ENCODE assay signal across 8 cellular contexts in the genomic region with DNA sequence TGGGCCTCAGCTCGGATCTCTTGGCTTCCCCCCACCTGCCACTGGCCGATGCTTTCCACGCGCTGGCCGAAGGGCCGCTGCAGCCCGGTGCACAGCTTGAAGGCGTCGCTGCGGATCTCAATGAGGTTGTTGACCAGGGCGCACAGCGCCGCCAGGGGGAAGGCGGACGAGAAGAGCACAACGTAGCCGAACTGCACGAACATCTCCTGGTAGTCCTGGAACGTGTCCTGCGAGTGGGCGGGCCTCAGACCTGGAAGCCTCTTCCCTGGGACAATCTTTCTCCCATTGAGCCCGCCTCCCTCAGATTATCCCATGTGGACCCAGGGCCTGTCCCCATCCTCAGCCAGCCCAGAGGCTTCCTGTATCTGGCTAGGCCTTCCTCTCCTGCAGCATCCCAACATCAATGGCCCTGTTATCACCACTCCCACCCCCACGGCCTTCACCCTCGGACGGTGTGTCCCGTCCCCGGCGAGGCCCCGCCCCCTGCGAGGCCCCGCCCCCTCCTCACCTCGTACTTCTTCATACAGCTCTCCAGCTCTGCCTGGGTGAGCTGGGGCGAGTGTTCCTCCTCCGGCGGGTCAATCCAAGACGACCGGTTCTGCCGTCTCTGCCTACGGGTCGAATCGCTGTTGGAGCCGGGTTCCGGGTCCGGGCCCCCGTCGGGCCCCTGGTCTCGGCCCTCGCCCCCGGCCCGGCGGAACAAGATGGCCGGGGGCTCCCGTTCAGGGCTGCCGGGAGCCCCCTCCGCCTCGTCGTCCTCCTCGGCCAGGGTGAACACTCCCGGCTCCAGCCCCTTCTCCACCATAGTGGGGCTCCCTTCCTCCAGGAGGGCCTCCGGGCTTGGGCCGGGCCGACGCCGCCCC. TPM values are rescaled to one million over a fixed set of nuclear protein-coding genes. Genes with fewer than 3 reads are reported as not detected.
DNase-seq lines count a peak whose midpoint lies in the region; ATAC-seq, FAIRE-seq and TF ChIP-seq lines count a peak whose summit lies in the region.

No MANE protein-coding gene starts in this region.

- H3K27me3 ChIP-seq in mammary epithelial cell (ENCODE audit: insufficient read depth, low read length): no peaks in the 10 kb centered on the region
- H3K27me3 ChIP-seq in HepG2 (ENCODE audit: control insufficient read depth in 1 of 2, insufficient read depth in 2 of 2, low read length in 2 of 2): no peaks in the 10 kb centered on the region
- peaks cover 0 to 16% of the 10 kb centered on the region in 2 donors for H3K27me3 ChIP-seq in stomach smooth muscle (ENCODE audit: control insufficient read depth in 1 of 2, insufficient read depth in 2 of 2, low read length in 2 of 2)

- BruUV-seq in mammary epithelial cell (replicated peaks; lab: Mats Ljungman, UMichigan): no TSS peak
- no TSS peak for BruUV-seq in HepG2 (replicated peaks; lab: Mats Ljungman, UMichigan)

- no peak for TF ChIP-seq POLR2A in HepG2 (IDR thresholded peaks at IDR 0.05; ENCODE audit: insufficient read depth in 1 of 2, low read depth in 2 of 2, low read length in 2 of 2)

- intact Hi-C loops in mammary epithelial cell (cut with micrococcal nuclease): loop anchor here (2.0 kb wide), 1 partner anchor 35 kb away; no protein-coding TSS in a partner anchor
- intact Hi-C loops in HepG2 (cut with micrococcal nuclease; ENCODE audit: unreplicated experiment): no loop called here

- H3K4me2 ChIP-seq in mammary epithelial cell (ENCODE audit: insufficient read depth, low read depth, low read length) (peak overlapping the region; percentile 87), HepG2 (ENCODE audit: low read depth, low read length) (no peak overlapping the region)

- H3K9me3 ChIP-seq in mammary epithelial cell (replicated peaks; ENCODE audit: insufficient read depth, low read length) (no peaks in the 10 kb centered on the region), HepG2 (ENCODE audit: low read length) (no peaks in the 10 kb centered on the region), stomach smooth muscle (ENCODE audit: control insufficient read depth in 2 of 2, low read length in 2 of 2) (no peaks in the 10 kb centered on the region)

- WGBS in mammary epithelial cell (ENCODE audit: low coverage, missing lambda C conversion rate): 8% methylated on average over 17 of the region's 64 CpGs
- WGBS in HepG2 (ENCODE audit: low lambda C conversion rate): 80% methylated on average over 48 of the region's 64 CpGs

- CTCF ChIA-PET in mammary epithelial cell (lab: Charles Lee; ENCODE audit: low non-redundant PET) (interaction anchor here (0.6 kb wide), 1 partner anchor 21 kb away, joined by 13 read pairs; no protein-coding TSS in a partner anchor), HepG2 (lab: Yijun Ruan, JAX; ENCODE audit: low intra/inter-chr PET ratio, low total read pairs) (no interaction called here)

- no peaks in the 10 kb centered on the region for H3K36me3 ChIP-seq in mammary epithelial cell (ENCODE audit: insufficient read depth, low read length)
- no peaks in the 10 kb centered on the region for H3K36me3 ChIP-seq in HepG2 (replicated peaks in 1 of 2; ENCODE audit: control insufficient read depth in 1 of 2, insufficient read depth in 2 of 2, low read length in 2 of 2)
- H3K36me3 ChIP-seq in stomach smooth muscle (ENCODE audit: control insufficient read depth in 2 of 2, insufficient read depth in 2 of 2, low read length in 2 of 2): peaks cover 0 to 2% of the 10 kb centered on the region in 2 donors

- H2AFZ ChIP-seq in mammary epithelial cell (ENCODE audit: low read depth, low read length) (peak overlapping the region; percentile 84), HepG2 (ENCODE audit: low read length) (no peak overlapping the region)

- FAIRE-seq in HepG2 (lab: Jason Lieb, UNC): no peak

- no peak for DNase-seq in GM12864 (ENCODE audit: low read depth)
- DNase-seq in T-helper 2 cell: peak; percentile 36 to 64 (median 43)
- DNase-seq in mammary epithelial cell: peak; percentile 73
- DNase-seq in HepG2 (ENCODE audit: low spot score): peak; percentile 13
- no peak for DNase-seq in NCI-H446 (lab: John Stamatoyannopoulos, UW)
- DNase-seq in COR-L47 (lab: John Stamatoyannopoulos, UW): no peak

- POLR2A ChIA-PET in HepG2 (lab: Yijun Ruan, JAX): interaction anchor here (0.9 kb wide), 1 partner anchor 19 kb away, joined by 3 read pairs; a partner anchor contains a TSS

- TF ChIP-seq CTCF in GM12864 (IDR thresholded peaks at IDR 0.05; ENCODE audit: low read depth, low read length, missing control alignments) (no peak), mammary epithelial cell (conservative IDR thresholded peaks at IDR 0.05 in 1 of 2, IDR thresholded peaks at IDR 0.05 in 1 of 2; ENCODE audit: extremely low read depth in 1 of 2, insufficient read depth in 1 of 2, low read depth in 1 of 2, low read length in 2 of 2) (peak; percentile 65 to 86), HepG2 (CRISPR knock-in tag; IDR thresholded peaks at IDR 0.05) (no peak)

- H4K20me1 ChIP-seq in mammary epithelial cell (ENCODE audit: insufficient read depth, low read length) (no peaks in the 10 kb centered on the region), HepG2 (ENCODE audit: insufficient read depth, low read length) (no peaks in the 10 kb centered on the region)

- no peak for TF ChIP-seq EP300 in HepG2 (IDR thresholded peaks at IDR 0.05; ENCODE audit: low read depth in 2 of 2, low read length in 2 of 2)
- TF ChIP-seq EP300 in HepG2 (CRISPR knock-in tag; IDR thresholded peaks at IDR 0.05; ENCODE audit: borderline replicate concordance): no peak

- dilution Hi-C loops in mammary epithelial cell (cut with HindIII; ENCODE audit: low sequenced_read_pairs): loop anchor here (25.0 kb wide), 1 partner anchor 109 kb away; a partner anchor contains a TSS

- peaks cover 48% of the 10 kb centered on the region for H3K4me1 ChIP-seq in mammary epithelial cell (ENCODE audit: insufficient read depth, low read length)
- peaks cover 16% of the 10 kb centered on the region for H3K4me1 ChIP-seq in HepG2 (ENCODE audit: insufficient read depth, low read length)
- peaks cover 25% of the 10 kb centered on the region for H3K4me1 ChIP-seq in stomach smooth muscle (ENCODE audit: control insufficient read depth, insufficient read depth, low read length)

- H3K4me3 ChIP-seq in GM12864 (ENCODE audit: low read depth, low read length) (peak overlapping the region; percentile 11), mammary epithelial cell (replicated peaks in 1 of 3; ENCODE audit: insufficient read depth in 1 of 3, low read depth in 2 of 3, low read length in 3 of 3) (peak overlapping the region; percentile 43 to 51 (median 45)), HepG2 (replicated peaks in 1 of 3; ENCODE audit: insufficient read depth in 1 of 3, low read depth in 2 of 3, low read length in 3 of 3) (no peak overlapping the region), stomach smooth muscle (ENCODE audit: low read length in 2 of 2) (peak overlapping the region in 1 of 2 donors; percentile 67)

- TF ChIP-seq RAD21 in HepG2 (CRISPR knock-in tag; IDR thresholded peaks at IDR 0.05): no peak

- H3K27ac ChIP-seq in mammary epithelial cell (ENCODE audit: insufficient read depth, low read depth, low read length) (peak overlapping the region; percentile 19), HepG2 (ENCODE audit: extremely low read length, insufficient read depth, low read length) (no peak overlapping the region), stomach smooth muscle (ENCODE audit: low read length) (no peak overlapping the region)

- ATAC-seq in HepG2: peak; percentile 7; the same call in 2 of the 3 replicates
- ATAC-seq in GM21619 (IDR thresholded peaks at IDR 0.05; ENCODE audit: unreplicated experiment): no peak

- in situ Hi-C loops in mammary epithelial cell (cut with MboI; ENCODE audit: low sequenced_read_pairs in 2 of 2): no loop called here
- in situ Hi-C loops in HepG2 (cut with HindIII; ENCODE audit: extremely low pct_ligation_motif_present, low pct_unique_long_range_greater_than_20kb): no loop called here

- H3K79me2 ChIP-seq in mammary epithelial cell (ENCODE audit: insufficient read depth, low read length) (no peaks in the 10 kb centered on the region), HepG2 (ENCODE audit: insufficient read depth, low read length) (no peaks in the 10 kb centered on the region)

- H3K9ac ChIP-seq in mammary epithelial cell (ENCODE audit: insufficient read depth, low read length) (no peak overlapping the region), HepG2 (ENCODE audit: insufficient read depth, low read depth, low read length) (no peak overlapping the region), stomach smooth muscle (ENCODE audit: low read length in 2 of 2) (peak overlapping the region; percentile 5 to 41)

RNA-seq across cellular contexts. Expression of a gene that starts 6.8 kb away (rescaled TPM):
- total RNA-seq in mammary epithelial cell (10 to 100 TPM in 1 of 2 donors, 1 to 10 TPM in 1; 3.5 to 10.8 TPM), HepG2 (2016; rRNA removed; fragmentation: Illumina TruSeq; extraction: Trizol) (0.79 and 1.8 TPM in 2 replicates)
- polyA plus RNA-seq in mammary epithelial cell (1.3 TPM), HepG2 (2011; rRNA removed) (3.5 and 5.1 TPM in 2 replicates)
- polyA minus RNA-seq in mammary epithelial cell: 5.0 TPM
- 0.26 and 0.51 TPM in 2 replicates for total RNA-seq in HepG2 (2016; cell fraction: cytosol; rRNA removed; fragmentation: Illumina TruSeq; extraction: Trizol; ENCODE audit: low read depth)
- 0.62 and 2.2 TPM in 2 replicates for total RNA-seq in HepG2 (2016; cell fraction: insoluble cytoplasmic fraction; rRNA removed; fragmentation: Illumina TruSeq; extraction: Trizol)
- total RNA-seq in HepG2 (2016; cell fraction: membrane; rRNA removed; fragmentation: Illumina TruSeq; extraction: Trizol): 0.69 and 0.87 TPM in 2 replicates
- 3.0 and 3.6 TPM in 2 replicates for total RNA-seq in HepG2 (2016; cell fraction: nucleus; rRNA removed; fragmentation: Illumina TruSeq; extraction: Trizol)
- 1.8 and 2.2 TPM in 2 replicates for polyA plus RNA-seq in HepG2 (2011; cell fraction: cytosol; rRNA removed)
- 27.1 and 30.5 TPM in 2 replicates for polyA plus RNA-seq in HepG2 (2011; cell fraction: nucleus; rRNA removed)
- 3.2 and 4.5 TPM in 2 replicates for polyA plus RNA-seq in HepG2 (2012)
- 0.24 and 0.28 TPM in 2 replicates for polyA plus RNA-seq in HepG2 (2016; cell fraction: cytosol; fragmentation: Illumina TruSeq; extraction: Trizol; ENCODE audit: low read depth)
- 0.87 and 1.1 TPM in 2 replicates for polyA plus RNA-seq in HepG2 (2016; cell fraction: insoluble cytoplasmic fraction; fragmentation: Illumina TruSeq; extraction: Trizol; ENCODE audit: low read depth)
- polyA plus RNA-seq in HepG2 (2016; cell fraction: membrane; fragmentation: Illumina TruSeq; extraction: Trizol; ENCODE audit: low read depth): 0.37 and 0.50 TPM in 2 replicates
- polyA plus RNA-seq in HepG2 (2016; cell fraction: nucleus; fragmentation: Illumina TruSeq; extraction: Trizol; ENCODE audit: insufficient read depth, low read depth): 12.4 and 14.0 TPM in 2 replicates
- 7.6 and 10.4 TPM in 2 replicates for polyA minus RNA-seq in HepG2 (2011; rRNA and poly(A)+ RNA removed; ENCODE audit: low replicate concordance)
- polyA minus RNA-seq in HepG2 (2011; cell fraction: cytosol; rRNA and poly(A)+ RNA removed): 3.0 TPM in 2 replicates
- 9.2 and 9.3 TPM in 2 replicates for polyA minus RNA-seq in HepG2 (2011; cell fraction: nucleus; rRNA and poly(A)+ RNA removed)

RNA-seq across cellular contexts. Expression of a gene that starts 9.5 kb away (rescaled TPM):
- total RNA-seq in mammary epithelial cell: 10 to 100 TPM; 17.5 to 35.3 TPM
- polyA plus RNA-seq in mammary epithelial cell: 12.5 TPM
- 12.3 TPM for polyA minus RNA-seq in mammary epithelial cell
- 21.9 and 30.0 TPM in 2 replicates for total RNA-seq in HepG2 (2016; rRNA removed; fragmentation: Illumina TruSeq; extraction: Trizol)
- 7.6 and 7.7 TPM in 2 replicates for total RNA-seq in HepG2 (2016; cell fraction: cytosol; rRNA removed; fragmentation: Illumina TruSeq; extraction: Trizol; ENCODE audit: low read depth)
- 20.5 and 30.8 TPM in 2 replicates for total RNA-seq in HepG2 (2016; cell fraction: insoluble cytoplasmic fraction; rRNA removed; fragmentation: Illumina TruSeq; extraction: Trizol)
- 10.2 and 11.9 TPM in 2 replicates for total RNA-seq in HepG2 (2016; cell fraction: membrane; rRNA removed; fragmentation: Illumina TruSeq; extraction: Trizol)
- 21.2 and 29.1 TPM in 2 replicates for total RNA-seq in HepG2 (2016; cell fraction: nucleus; rRNA removed; fragmentation: Illumina TruSeq; extraction: Trizol)
- polyA plus RNA-seq in HepG2 (2011; rRNA removed): 17.5 and 19.4 TPM in 2 replicates
- 12.8 and 16.0 TPM in 2 replicates for polyA plus RNA-seq in HepG2 (2011; cell fraction: cytosol; rRNA removed)
- polyA plus RNA-seq in HepG2 (2011; cell fraction: nucleus; rRNA removed): 70.0 and 87.3 TPM in 2 replicates
- polyA plus RNA-seq in HepG2 (2012): 18.4 and 23.1 TPM in 2 replicates
- polyA plus RNA-seq in HepG2 (2016; cell fraction: cytosol; fragmentation: Illumina TruSeq; extraction: Trizol; ENCODE audit: low read depth): 2.2 and 2.4 TPM in 2 replicates
- 28.4 and 29.4 TPM in 2 replicates for polyA plus RNA-seq in HepG2 (2016; cell fraction: insoluble cytoplasmic fraction; fragmentation: Illumina TruSeq; extraction: Trizol; ENCODE audit: low read depth)
- polyA plus RNA-seq in HepG2 (2016; cell fraction: membrane; fragmentation: Illumina TruSeq; extraction: Trizol; ENCODE audit: low read depth): 6.0 and 6.4 TPM in 2 replicates
- polyA plus RNA-seq in HepG2 (2016; cell fraction: nucleus; fragmentation: Illumina TruSeq; extraction: Trizol; ENCODE audit: insufficient read depth, low read depth): 98.3 and 114 TPM in 2 replicates
- polyA minus RNA-seq in HepG2 (2011; rRNA and poly(A)+ RNA removed; ENCODE audit: low replicate concordance): 24.6 and 34.1 TPM in 2 replicates
- 13.8 and 14.8 TPM in 2 replicates for polyA minus RNA-seq in HepG2 (2011; cell fraction: cytosol; rRNA and poly(A)+ RNA removed)
- polyA minus RNA-seq in HepG2 (2011; cell fraction: nucleus; rRNA and poly(A)+ RNA removed): 29.1 and 29.5 TPM in 2 replicates

RNA-seq across cellular contexts. Expression of a gene that starts 18.5 kb away (rescaled TPM):
- total RNA-seq in mammary epithelial cell: 10 to 100 TPM; 35.8 to 83.1 TPM
- polyA plus RNA-seq in mammary epithelial cell: 72.6 TPM
- 26.9 TPM for polyA minus RNA-seq in mammary epithelial cell
- total RNA-seq in HepG2 (2016; rRNA removed; fragmentation: Illumina TruSeq; extraction: Trizol): 17.5 and 24.5 TPM in 2 replicates
- total RNA-seq in HepG2 (2016; cell fraction: cytosol; rRNA removed; fragmentation: Illumina TruSeq; extraction: Trizol; ENCODE audit: low read depth): 25.4 and 29.1 TPM in 2 replicates
- 15.9 and 21.5 TPM in 2 replicates for total RNA-seq in HepG2 (2016; cell fraction: insoluble cytoplasmic fraction; rRNA removed; fragmentation: Illumina TruSeq; extraction: Trizol)
- 26.5 and 27.3 TPM in 2 replicates for total RNA-seq in HepG2 (2016; cell fraction: membrane; rRNA removed; fragmentation: Illumina TruSeq; extraction: Trizol)
- total RNA-seq in HepG2 (2016; cell fraction: nucleus; rRNA removed; fragmentation: Illumina TruSeq; extraction: Trizol): 12.8 and 19.3 TPM in 2 replicates
- polyA plus RNA-seq in HepG2 (2011; rRNA removed): 26.0 and 26.6 TPM in 2 replicates
- polyA plus RNA-seq in HepG2 (2011; cell fraction: cytosol; rRNA removed): 26.2 and 28.7 TPM in 2 replicates
- 28.5 and 30.3 TPM in 2 replicates for polyA plus RNA-seq in HepG2 (2011; cell fraction: nucleus; rRNA removed)
- polyA plus RNA-seq in HepG2 (2012): 23.7 and 24.8 TPM in 2 replicates
- polyA plus RNA-seq in HepG2 (2016; cell fraction: cytosol; fragmentation: Illumina TruSeq; extraction: Trizol; ENCODE audit: low read depth): 60.1 and 61.7 TPM in 2 replicates
- polyA plus RNA-seq in HepG2 (2016; cell fraction: insoluble cytoplasmic fraction; fragmentation: Illumina TruSeq; extraction: Trizol; ENCODE audit: low read depth): 37.0 and 42.5 TPM in 2 replicates
- polyA plus RNA-seq in HepG2 (2016; cell fraction: membrane; fragmentation: Illumina TruSeq; extraction: Trizol; ENCODE audit: low read depth): 48.4 and 51.3 TPM in 2 replicates
- polyA plus RNA-seq in HepG2 (2016; cell fraction: nucleus; fragmentation: Illumina TruSeq; extraction: Trizol; ENCODE audit: insufficient read depth, low read depth): 41.0 and 47.5 TPM in 2 replicates
- polyA minus RNA-seq in HepG2 (2011; rRNA and poly(A)+ RNA removed; ENCODE audit: low replicate concordance): 10.1 and 17.7 TPM in 2 replicates
- 6.3 and 6.9 TPM in 2 replicates for polyA minus RNA-seq in HepG2 (2011; cell fraction: cytosol; rRNA and poly(A)+ RNA removed)
- polyA minus RNA-seq in HepG2 (2011; cell fraction: nucleus; rRNA and poly(A)+ RNA removed): 7.2 and 10.8 TPM in 2 replicates

RNA-seq across cellular contexts. Expression of a gene that starts 22.2 kb away (rescaled TPM):
- 10 to 100 TPM; 36.7 to 76.3 TPM for total RNA-seq in mammary epithelial cell
- polyA plus RNA-seq in mammary epithelial cell: 43.1 TPM
- 7.2 TPM for polyA minus RNA-seq in mammary epithelial cell
- total RNA-seq in HepG2 (2016; rRNA removed; fragmentation: Illumina TruSeq; extraction: Trizol): 77.3 and 93.6 TPM in 2 replicates
- 45.1 and 52.9 TPM in 2 replicates for total RNA-seq in HepG2 (2016; cell fraction: cytosol; rRNA removed; fragmentation: Illumina TruSeq; extraction: Trizol; ENCODE audit: low read depth)
- 85.6 and 107 TPM in 2 replicates for total RNA-seq in HepG2 (2016; cell fraction: insoluble cytoplasmic fraction; rRNA removed; fragmentation: Illumina TruSeq; extraction: Trizol)
- 66.3 and 68.2 TPM in 2 replicates for total RNA-seq in HepG2 (2016; cell fraction: membrane; rRNA removed; fragmentation: Illumina TruSeq; extraction: Trizol)
- total RNA-seq in HepG2 (2016; cell fraction: nucleus; rRNA removed; fragmentation: Illumina TruSeq; extraction: Trizol): 30.0 and 33.9 TPM in 2 replicates
- polyA plus RNA-seq in HepG2 (2011; rRNA removed): 67.7 and 74.0 TPM in 2 replicates
- polyA plus RNA-seq in HepG2 (2011; cell fraction: cytosol; rRNA removed): 58.9 and 74.9 TPM in 2 replicates
- 20.3 and 25.7 TPM in 2 replicates for polyA plus RNA-seq in HepG2 (2011; cell fraction: nucleus; rRNA removed)
- 44.9 and 52.3 TPM in 2 replicates for polyA plus RNA-seq in HepG2 (2012)
- 56.0 and 60.4 TPM in 2 replicates for polyA plus RNA-seq in HepG2 (2016; cell fraction: cytosol; fragmentation: Illumina TruSeq; extraction: Trizol; ENCODE audit: low read depth)
- polyA plus RNA-seq in HepG2 (2016; cell fraction: insoluble cytoplasmic fraction; fragmentation: Illumina TruSeq; extraction: Trizol; ENCODE audit: low read depth): 143 and 167 TPM in 2 replicates
- polyA plus RNA-seq in HepG2 (2016; cell fraction: membrane; fragmentation: Illumina TruSeq; extraction: Trizol; ENCODE audit: low read depth): 87.6 and 88.1 TPM in 2 replicates
- 83.1 and 91.2 TPM in 2 replicates for polyA plus RNA-seq in HepG2 (2016; cell fraction: nucleus; fragmentation: Illumina TruSeq; extraction: Trizol; ENCODE audit: insufficient read depth, low read depth)
- polyA minus RNA-seq in HepG2 (2011; rRNA and poly(A)+ RNA removed; ENCODE audit: low replicate concordance): 18.5 and 37.3 TPM in 2 replicates
- 16.2 and 18.6 TPM in 2 replicates for polyA minus RNA-seq in HepG2 (2011; cell fraction: cytosol; rRNA and poly(A)+ RNA removed)
- polyA minus RNA-seq in HepG2 (2011; cell fraction: nucleus; rRNA and poly(A)+ RNA removed): 3.0 and 5.1 TPM in 2 replicates

RNA-seq across cellular contexts. Expression of a gene that starts 24.7 kb away (rescaled TPM):
- total RNA-seq in mammary epithelial cell: 10 to 100 TPM in 1 of 2 donors, 1 to 10 TPM in 1; 8.5 to 29.3 TPM
- polyA plus RNA-seq in mammary epithelial cell: 3.6 TPM
- polyA minus RNA-seq in mammary epithelial cell: 1.1 TPM
- 5.6 and 7.2 TPM in 2 replicates for total RNA-seq in HepG2 (2016; rRNA removed; fragmentation: Illumina TruSeq; extraction: Trizol)
- 8.5 and 10.5 TPM in 2 replicates for total RNA-seq in HepG2 (2016; cell fraction: cytosol; rRNA removed; fragmentation: Illumina TruSeq; extraction: Trizol; ENCODE audit: low read depth)
- 4.8 and 6.5 TPM in 2 replicates for total RNA-seq in HepG2 (2016; cell fraction: insoluble cytoplasmic fraction; rRNA removed; fragmentation: Illumina TruSeq; extraction: Trizol)
- total RNA-seq in HepG2 (2016; cell fraction: membrane; rRNA removed; fragmentation: Illumina TruSeq; extraction: Trizol): 17.7 and 20.6 TPM in 2 replicates
- 2.8 and 3.3 TPM in 2 replicates for total RNA-seq in HepG2 (2016; cell fraction: nucleus; rRNA removed; fragmentation: Illumina TruSeq; extraction: Trizol)
- 6.3 and 9.9 TPM in 2 replicates for polyA plus RNA-seq in HepG2 (2011; rRNA removed)
- polyA plus RNA-seq in HepG2 (2011; cell fraction: cytosol; rRNA removed): 8.3 and 14.2 TPM in 2 replicates
- 8.7 and 9.0 TPM in 2 replicates for polyA plus RNA-seq in HepG2 (2011; cell fraction: nucleus; rRNA removed)
- 5.9 and 7.7 TPM in 2 replicates for polyA plus RNA-seq in HepG2 (2012)
- 15.3 and 17.8 TPM in 2 replicates for polyA plus RNA-seq in HepG2 (2016; cell fraction: cytosol; fragmentation: Illumina TruSeq; extraction: Trizol; ENCODE audit: low read depth)
- polyA plus RNA-seq in HepG2 (2016; cell fraction: insoluble cytoplasmic fraction; fragmentation: Illumina TruSeq; extraction: Trizol; ENCODE audit: low read depth): 7.9 and 9.0 TPM in 2 replicates
- polyA plus RNA-seq in HepG2 (2016; cell fraction: membrane; fragmentation: Illumina TruSeq; extraction: Trizol; ENCODE audit: low read depth): 23.3 and 24.4 TPM in 2 replicates
- 6.1 and 8.3 TPM in 2 replicates for polyA plus RNA-seq in HepG2 (2016; cell fraction: nucleus; fragmentation: Illumina TruSeq; extraction: Trizol; ENCODE audit: insufficient read depth, low read depth)
- 4.2 and 22.1 TPM in 2 replicates for polyA minus RNA-seq in HepG2 (2011; rRNA and poly(A)+ RNA removed; ENCODE audit: low replicate concordance)
- 9.0 and 9.2 TPM in 2 replicates for polyA minus RNA-seq in HepG2 (2011; cell fraction: cytosol; rRNA and poly(A)+ RNA removed)
- polyA minus RNA-seq in HepG2 (2011; cell fraction: nucleus; rRNA and poly(A)+ RNA removed): 4.6 and 6.1 TPM in 2 replicates

Comparison
In these comparisons a context has a peak if more than half of its experiments do, and no peak if none do; other contexts are left out.
1. DNase-seq: peak in T-helper 2 cell (5 of 5), mammary epithelial cell (single experiment) and HepG2 (single experiment); none in GM12864 (single experiment), NCI-H446 (0 of 2) and COR-L47 (single experiment).
2. H3K4me3 ChIP-seq: peak in GM12864 (single experiment) and mammary epithelial cell (3 of 3); none in HepG2 (0 of 3).
3. CTCF ChIP-seq: peak in mammary epithelial cell (2 of 2); none in GM12864 (single experiment) and HepG2 (single experiment).
4. H3K9ac ChIP-seq: peak in stomach smooth muscle (2 of 2); none in mammary epithelial cell (single experiment) and HepG2 (single experiment).